In the genomic region with DNA sequence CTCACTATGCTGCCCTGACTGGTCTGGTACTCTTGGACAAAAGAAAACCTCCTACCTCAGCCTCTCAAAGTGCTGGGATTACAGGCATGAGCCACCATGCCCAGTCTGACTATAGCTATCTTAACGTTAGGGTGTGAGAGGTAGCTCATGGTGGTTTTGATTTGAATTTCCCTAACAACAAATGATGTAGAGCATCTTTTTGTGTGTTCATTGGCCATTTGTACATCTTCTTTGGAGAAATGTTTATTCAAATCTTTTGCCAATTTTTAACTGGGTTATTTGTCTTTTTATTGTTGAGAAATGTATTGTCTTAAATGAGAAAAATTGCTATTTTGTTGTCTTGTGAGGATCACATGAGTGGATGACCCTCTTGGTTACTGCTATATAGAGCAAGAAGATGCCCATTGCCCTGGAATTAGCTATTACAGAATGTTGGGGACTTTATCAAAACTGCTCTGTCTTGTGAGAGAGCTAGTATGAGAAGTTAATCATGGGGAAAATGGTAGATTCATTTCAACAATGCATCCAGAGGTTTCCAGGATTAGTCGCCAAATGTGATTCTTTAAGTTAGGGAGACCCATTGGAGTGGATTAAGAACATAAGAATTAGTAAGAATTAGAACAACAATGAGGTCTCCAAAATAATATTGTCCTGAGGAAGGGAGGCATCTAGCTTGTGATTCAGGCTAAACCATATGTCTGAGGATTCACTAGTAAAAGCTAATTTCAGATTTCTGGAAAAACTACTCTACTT, we compare ENCODE assay signal across 28 cellular contexts.
"Had no signal": no experiment of that assay in that cellular context is flagged by ENCODE, and none has a peak within 500 bp of the region (broad histone marks: within the 10 kb centered on the region; RNA-seq: fewer than 3 reads in every experiment).

No MANE protein-coding gene starts in this region.

- H3K4me3 ChIP-seq: ascending aorta, breast epithelium, esophagus muscularis mucosa, gastroesophageal sphincter, heart right ventricle, hepatocyte had no signal

- ATAC-seq: activated CD4-positive, alpha-beta T cell treated with anti-CD3 and anti-CD28 coated beads for 36 hours; activated naive CD4-positive, alpha-beta T cell treated with anti-CD3 and anti-CD28 coated beads, Interleukin-2, amount 50 U/mL, for 72 hours; activated T-cell treated with anti-CD3 and anti-CD28 coated beads, Interleukin-2, amount 50 U/mL, for 72 hours; effector memory CD8-positive, alpha-beta T cell; gastroesophageal sphincter; heart right ventricle had no signal

- H3K4me1 ChIP-seq: ascending aorta, breast epithelium, esophagus muscularis mucosa, gastroesophageal sphincter, heart right ventricle had no signal

- H3K4me2 ChIP-seq: hepatocyte had no signal

- H3K27ac ChIP-seq: ascending aorta, breast epithelium, esophagus muscularis mucosa, gastroesophageal sphincter, heart right ventricle, hepatocyte had no signal

- FAIRE-seq: colon had no signal

- DNase-seq: activated CD4-positive, alpha-beta memory T cell treated with anti-CD3 and anti-CD28 coated beads, Interleukin-2, amount 10 ng/mL, durations not matched to agents 7 days and 5 days; activated CD4-positive, alpha-beta T cell treated with anti-CD3 and anti-CD28 coated beads for 36 hours; activated CD4-positive, alpha-beta T cell treated with anti-CD3 and anti-CD28 coated beads, Interleukin-2, amount 10 ng/mL, durations not matched to agents 24 days and 14 days; activated CD4-positive, CD25-positive, alpha-beta regulatory T cell; activated CD4-positive, CD25-positive, alpha-beta regulatory T cell treated with anti-CD3 and anti-CD28 coated beads, Interleukin-2, amount 50 U/mL, for 72 hours; activated CD8-positive, alpha-beta memory T cell treated with anti-CD3 and anti-CD28 coated beads, Interleukin-2, amount 50 U/mL, for 48 hours; activated gamma-delta T cell; activated naive CD4-positive, alpha-beta T cell; activated naive CD4-positive, alpha-beta T cell treated with anti-CD3 and anti-CD28 coated beads, Interleukin-2, amount 10 ng/mL, durations not matched to agents 7 days and 5 days; activated naive CD8-positive, alpha-beta T cell treated with anti-CD3 and anti-CD28 coated beads, Interleukin-2, amount 10 ng/mL, durations not matched to agents 7 days and 5 days; activated T-cell treated with anti-CD3 and anti-CD28 coated beads for 4 hours; activated T-cell treated with anti-CD3 and anti-CD28 coated beads, Interleukin-2, amount 50 U/mL, for 24 hours; activated T-cell treated with anti-CD3 and anti-CD28 coated beads, Interleukin-2, amount 50 U/mL, for 72 hours; cortex of kidney; dermis blood vessel endothelial cell; effector CD4-positive, alpha-beta T cell; effector memory CD8-positive, alpha-beta T cell; erythroblast; foreskin melanocyte; heart right ventricle; T-helper 2 cell had no signal

- H3K9me3 ChIP-seq: esophagus muscularis mucosa had no signal
